Comparison of ENCODE assay signal across 1 cellular context in the genomic region with DNA sequence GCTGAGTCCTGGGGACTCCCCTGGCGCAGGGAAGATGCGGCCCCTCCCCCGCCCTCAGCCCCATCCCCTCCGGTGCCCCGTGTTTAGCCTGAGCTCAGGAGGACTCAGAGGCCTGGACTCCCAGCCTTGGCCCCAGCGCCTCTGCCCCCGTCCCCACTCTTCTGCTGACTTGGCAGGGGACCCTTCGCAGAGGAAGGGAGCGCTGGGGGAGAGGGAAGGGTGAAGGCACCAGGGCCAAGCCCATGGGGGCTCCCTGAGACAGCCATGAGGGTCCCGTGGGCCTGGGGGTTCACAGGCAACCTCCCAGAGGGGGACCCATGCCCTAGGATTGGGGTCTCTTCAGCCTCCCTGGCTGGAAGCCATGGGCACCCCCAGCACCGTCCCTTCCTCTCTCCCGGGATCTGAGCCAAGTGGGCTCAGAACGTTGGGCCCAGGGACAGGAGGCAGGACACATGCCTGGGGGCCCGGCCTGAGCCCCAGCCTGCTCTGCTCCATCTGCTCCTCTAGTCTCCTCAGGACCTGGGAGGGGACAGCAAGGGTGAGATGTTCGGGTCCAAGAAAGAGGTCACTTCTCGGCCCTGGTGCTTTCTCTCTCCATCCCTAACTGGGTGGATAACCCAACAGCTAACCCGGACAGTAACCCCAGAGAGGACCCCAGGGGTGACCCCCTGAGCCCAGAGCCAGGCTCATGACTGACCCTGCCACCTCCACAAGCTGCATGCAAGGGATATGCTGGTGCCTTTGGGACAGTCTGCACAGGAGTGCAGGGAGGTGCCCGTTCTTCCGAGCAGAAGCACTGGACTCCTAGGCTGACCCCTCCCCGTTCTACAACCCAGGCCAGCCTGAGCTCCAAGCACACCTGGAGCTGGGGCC.
TF ChIP-seq lines count a peak whose summit lies in the region.

No MANE protein-coding gene starts in this region.

TF ChIP-seq in A549, 52 proteins besides CTCF, POLR2A, EP300 and RAD21 (continued from another document):
- TF ChIP-seq, protein P1, sequence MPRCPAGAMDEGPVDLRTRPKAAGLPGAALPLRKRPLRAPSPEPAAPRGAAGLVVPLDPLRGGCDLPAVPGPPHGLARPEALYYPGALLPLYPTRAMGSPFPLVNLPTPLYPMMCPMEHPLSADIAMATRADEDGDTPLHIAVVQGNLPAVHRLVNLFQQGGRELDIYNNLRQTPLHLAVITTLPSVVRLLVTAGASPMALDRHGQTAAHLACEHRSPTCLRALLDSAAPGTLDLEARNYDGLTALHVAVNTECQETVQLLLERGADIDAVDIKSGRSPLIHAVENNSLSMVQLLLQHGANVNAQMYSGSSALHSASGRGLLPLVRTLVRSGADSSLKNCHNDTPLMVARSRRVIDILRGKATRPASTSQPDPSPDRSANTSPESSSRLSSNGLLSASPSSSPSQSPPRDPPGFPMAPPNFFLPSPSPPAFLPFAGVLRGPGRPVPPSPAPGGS (IDR thresholded peaks at IDR 0.05), result no peak
- TF ChIP-seq CEBPB (IDR thresholded peaks at IDR 0.05) (no peak), ESRRA (IDR thresholded peaks at IDR 0.05; ENCODE audit: borderline replicate concordance, low read length) (no peak), PHF8 (IDR thresholded peaks at IDR 0.05; ENCODE audit: borderline replicate concordance, low read depth) (no peak), CHD2 (IDR thresholded peaks at IDR 0.05; ENCODE audit: low read length, partially characterized antibody) (no peak), RARB (CRISPR knock-in tag; IDR thresholded peaks at IDR 0.05) (no peak), BHLHE40 (IDR thresholded peaks at IDR 0.05; ENCODE audit: low read depth, low read length) (no peak), FOSL2 (IDR thresholded peaks at IDR 0.05) (no peak), FOSL2 (CRISPR knock-in tag; IDR thresholded peaks at IDR 0.05) (no peak), MAZ (IDR thresholded peaks at IDR 0.05; ENCODE audit: borderline replicate concordance, low read depth, low read length) (no peak), JUNB (IDR thresholded peaks at IDR 0.05) (no peak), JUN (IDR thresholded peaks at IDR 0.05) (no peak)
- TF ChIP-seq, protein P2, sequence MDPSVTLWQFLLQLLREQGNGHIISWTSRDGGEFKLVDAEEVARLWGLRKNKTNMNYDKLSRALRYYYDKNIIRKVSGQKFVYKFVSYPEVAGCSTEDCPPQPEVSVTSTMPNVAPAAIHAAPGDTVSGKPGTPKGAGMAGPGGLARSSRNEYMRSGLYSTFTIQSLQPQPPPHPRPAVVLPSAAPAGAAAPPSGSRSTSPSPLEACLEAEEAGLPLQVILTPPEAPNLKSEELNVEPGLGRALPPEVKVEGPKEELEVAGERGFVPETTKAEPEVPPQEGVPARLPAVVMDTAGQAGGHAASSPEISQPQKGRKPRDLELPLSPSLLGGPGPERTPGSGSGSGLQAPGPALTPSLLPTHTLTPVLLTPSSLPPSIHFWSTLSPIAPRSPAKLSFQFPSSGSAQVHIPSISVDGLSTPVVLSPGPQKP (IDR thresholded peaks at IDR 0.05; ENCODE audit: low read depth, low read length), result no peak
- TF ChIP-seq, protein P3, sequence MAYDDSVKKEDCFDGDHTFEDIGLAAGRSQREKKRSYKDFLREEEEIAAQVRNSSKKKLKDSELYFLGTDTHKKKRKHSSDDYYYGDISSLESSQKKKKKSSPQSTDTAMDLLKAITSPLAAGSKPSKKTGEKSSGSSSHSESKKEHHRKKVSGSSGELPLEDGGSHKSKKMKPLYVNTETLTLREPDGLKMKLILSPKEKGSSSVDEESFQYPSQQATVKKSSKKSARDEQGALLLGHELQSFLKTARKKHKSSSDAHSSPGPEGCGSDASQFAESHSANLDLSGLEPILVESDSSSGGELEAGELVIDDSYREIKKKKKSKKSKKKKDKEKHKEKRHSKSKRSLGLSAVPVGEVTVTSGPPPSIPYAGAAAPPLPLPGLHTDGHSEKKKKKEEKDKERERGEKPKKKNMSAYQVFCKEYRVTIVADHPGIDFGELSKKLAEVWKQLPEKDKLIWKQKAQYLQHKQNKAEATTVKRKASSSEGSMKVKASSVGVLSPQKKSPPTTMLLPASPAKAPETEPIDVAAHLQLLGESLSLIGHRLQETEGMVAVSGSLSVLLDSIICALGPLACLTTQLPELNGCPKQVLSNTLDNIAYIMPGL (CRISPR knock-in tag; IDR thresholded peaks at IDR 0.05; ENCODE audit: borderline replicate concordance), result no peak
